Comparison of ENCODE assay signal across 8 cellular contexts in genomic region chr20:31894980-31895675, GRCh38. TPM values are rescaled to one million over a fixed set of nuclear protein-coding genes. Genes with fewer than 3 reads are reported as not detected.
A peak's percentile ranks its signal among the peaks of the same experiment; 100 is the strongest.
DNase-seq lines count a peak whose midpoint lies in the region; ATAC-seq and TF ChIP-seq lines count a peak whose summit lies in the region.

No MANE protein-coding gene starts in this region.

- H3K9me3 ChIP-seq in Panc1 (ENCODE audit: control insufficient read depth, insufficient read depth, low read depth, low read length) (no peaks in the 10 kb centered on the region), neural progenitor cell (ENCODE audit: low read depth) (no peaks in the 10 kb centered on the region)

- H3K36me3 ChIP-seq in Panc1 (ENCODE audit: control insufficient read depth, insufficient read depth, low read length) = no peaks in the 10 kb centered on the region
- H3K36me3 ChIP-seq in neural progenitor cell = no peaks in the 10 kb centered on the region

- ATAC-seq in GM18858 (IDR thresholded peaks at IDR 0.05; ENCODE audit: unreplicated experiment) (peak; percentile 94), HG02884 (IDR thresholded peaks at IDR 0.05; ENCODE audit: unreplicated experiment) (peak; percentile 100), Panc1 (peak; percentile 99), esophagus mucosa (peak; percentile 84)

- no TSS peak for BruUV-seq in Panc1 (replicated peaks; lab: Mats Ljungman, UMichigan)

- H2AFZ ChIP-seq in neural progenitor cell (replicated peaks) = no peak overlapping the region

- no peaks in the 10 kb centered on the region for H3K27me3 Mint-ChIP-seq in neural progenitor cell (ENCODE audit: insufficient read depth, low read depth)

- H3K36me3 Mint-ChIP-seq in neural progenitor cell = no peaks in the 10 kb centered on the region

- TF ChIP-seq CTCF in AG04449 (IDR thresholded peaks at IDR 0.05; ENCODE audit: insufficient read depth, low read length, missing control alignments) (no peak), Panc1 (IDR thresholded peaks at IDR 0.05) (no peak), neural progenitor cell (IDR thresholded peaks at IDR 0.05) (no peak)

- in situ Hi-C loops in Panc1 (cut with HindIII; ENCODE audit: low pct_unique_long_range_greater_than_20kb, low sequenced_read_pairs) = no loop called here

- H3F3A ChIP-seq in neural progenitor cell (ENCODE audit: low read depth) = no peaks in the 10 kb centered on the region

- CTCF ChIA-PET in AG04449 (lab: Yijun Ruan, JAX) (interaction anchor here (2.2 kb wide), 1 partner anchor 57 kb away, joined by 7 read pairs; the partner anchor contains the start of gene PDRG1), Panc1 (lab: Charles Lee) (interaction anchor here (0.8 kb wide), 1 partner anchor 72 kb away, joined by 4 read pairs; no protein-coding TSS in a partner anchor)

- H3K27ac ChIP-seq in Panc1 (ENCODE audit: low read length) (no peak overlapping the region), neural progenitor cell (no peak overlapping the region)

- no peak overlapping the region for H3K4me2 ChIP-seq in neural progenitor cell

- H4K20me1 ChIP-seq in neural progenitor cell (ENCODE audit: low read depth) = no peaks in the 10 kb centered on the region

- POLR2A ChIA-PET in AG04449 (lab: Yijun Ruan, JAX) (no interaction called here), Panc1 (lab: Charles Lee) (interaction anchor here (0.6 to 1.4 kb wide), 5 partner anchors 14 to 133 kb away, joined by 3 to 6 read pairs (median 5); no protein-coding TSS in a partner anchor)

- H3K4me3 Mint-ChIP-seq in neural progenitor cell = no peak overlapping the region

- H3K9ac ChIP-seq in neural progenitor cell = no peak overlapping the region

- no peak overlapping the region for H3K27ac Mint-ChIP-seq in neural progenitor cell

- DNase-seq in AG04449 (ENCODE audit: low read depth, low spot score) (peak; percentile 24), Panc1 (ENCODE audit: low read depth, low spot score) (peak; percentile 36), neural progenitor cell (ENCODE audit: low spot score) (peak; percentile 37), NCI-H345 treated with DMSO at 0.1 percent for 48 hours (lab: John Stamatoyannopoulos, UW; ENCODE audit: unreplicated experiment) (no peak), NCI-H2107 treated with DMSO at 0.1 percent for 48 hours (lab: John Stamatoyannopoulos, UW; ENCODE audit: unreplicated experiment) (no peak)

- H3K4me1 ChIP-seq in Panc1 (ENCODE audit: control insufficient read depth, insufficient read depth, low read length) = no peaks in the 10 kb centered on the region
- H3K4me1 ChIP-seq in neural progenitor cell = no peaks in the 10 kb centered on the region

- no peaks in the 10 kb centered on the region for H3K4me1 Mint-ChIP-seq in neural progenitor cell

- intact Hi-C loops in Panc1 (cut with micrococcal nuclease; ENCODE audit: unreplicated experiment) = no loop called here

- no peak overlapping the region for H3K4me3 ChIP-seq in AG04449 (ENCODE audit: low read depth, low read length)
- no peak overlapping the region for H3K4me3 ChIP-seq in Panc1 (ENCODE audit: low read depth in 2 of 2, low read length in 2 of 2)
- no peak overlapping the region for H3K4me3 ChIP-seq in neural progenitor cell

- H3K27me3 ChIP-seq in Panc1 (ENCODE audit: control insufficient read depth, insufficient read depth, low read length) (no peaks in the 10 kb centered on the region), neural progenitor cell (no peaks in the 10 kb centered on the region)

- no peaks in the 10 kb centered on the region for H3K79me2 ChIP-seq in neural progenitor cell (ENCODE audit: low read depth)

- no peaks in the 10 kb centered on the region for H3K9me3 Mint-ChIP-seq in neural progenitor cell

RNA-seq across cellular contexts. Expression of gene TTLL9, which starts 24.7 kb away (rescaled TPM):
- total RNA-seq in Panc1 (2021; ENCODE audit: unreplicated experiment) = 2.1 TPM
- polyA plus RNA-seq in Panc1 (2012; ENCODE audit: insufficient read length) = 3.1 TPM
- total RNA-seq in esophagus mucosa = 0.16 TPM
- total RNA-seq in neural progenitor cell (ENCODE audit: low replicate concordance) = 0.34 TPM in 1 of 2 replicates, not detected in the other

RNA-seq across cellular contexts. Expression of gene DUSP15, which starts 24.8 kb away (rescaled TPM):
- 23.6 TPM for total RNA-seq in Panc1 (2021; ENCODE audit: unreplicated experiment)
- polyA plus RNA-seq in Panc1 (2012; ENCODE audit: insufficient read length) = 16.1 TPM
- total RNA-seq in esophagus mucosa = 0.64 TPM
- 0.45 and 1.1 TPM in 2 replicates for total RNA-seq in neural progenitor cell (ENCODE audit: low replicate concordance)

RNA-seq across cellular contexts. Expression of gene FOXS1, which starts 49.7 kb away (rescaled TPM):
- total RNA-seq in Panc1 (2021; ENCODE audit: unreplicated experiment) = 6.3 TPM
- 6.0 TPM for polyA plus RNA-seq in Panc1 (2012; ENCODE audit: insufficient read length)
- 0.40 TPM for total RNA-seq in esophagus mucosa
- total RNA-seq in neural progenitor cell (ENCODE audit: low replicate concordance) = 0.53 TPM in 1 of 2 replicates, not detected in the other

RNA-seq across cellular contexts. Expression of gene PDRG1, which starts 56.7 kb away (rescaled TPM):
- 48.2 TPM for total RNA-seq in Panc1 (2021; ENCODE audit: unreplicated experiment)
- 43.6 TPM for polyA plus RNA-seq in Panc1 (2012; ENCODE audit: insufficient read length)
- total RNA-seq in esophagus mucosa = 12.2 TPM
- 11.1 and 15.3 TPM in 2 replicates for total RNA-seq in neural progenitor cell (ENCODE audit: low replicate concordance)

Comparison
In these comparisons a context has a peak if more than half of its experiments do, and no peak if none do; other contexts are left out.
1. DNase-seq: peak in AG04449 (single experiment), Panc1 (single experiment) and neural progenitor cell (single experiment); none in NCI-H345 treated with DMSO at 0.1 percent for 48 hours (single experiment) and NCI-H2107 treated with DMSO at 0.1 percent for 48 hours (single experiment).
2. RNA of gene DUSP15, which starts 24.8 kb away (total RNA-seq): 23.6 TPM in Panc1 (single experiment); 0.64 TPM in esophagus mucosa (single experiment) and 0.45 to 1.1 TPM in neural progenitor cell; every median in the first group is over 10 times any median in the second.
3. Peak in every context shown above with its lines, with median percentiles within 50 percentile points of each other: ATAC-seq.